Comparison of ENCODE assay signal across 15 cellular contexts in genomic region chr11:27228891-27229290, GRCh38.
"Had no signal": no experiment of that assay in that cellular context is flagged by ENCODE, and none has a peak within 500 bp of the region (broad histone marks: within the 10 kb centered on the region; RNA-seq: fewer than 3 reads in every experiment).

No MANE protein-coding gene starts in this region.

- H3K4me3 Mint-ChIP-seq: activated CD4-positive, alpha-beta T cell treated with anti-CD3 and anti-CD28 coated beads, Interleukin-2, amount 10 ng/mL, durations not matched to agents 7 days and 5 days; activated naive CD8-positive, alpha-beta T cell treated with anti-CD3 and anti-CD28 coated beads, Interleukin-2, amount 10 ng/mL, durations not matched to agents 7 days and 5 days; naive B cell; stimulated activated naive CD8-positive, alpha-beta T cell treated with anti-CD3 and anti-CD28 coated beads, Interleukin-15, amount 100 ng/mL, for 72 hours had no signal

- H3K9me3 ChIP-seq: heart left ventricle, lower lobe of right lung, right lobe of liver, spleen, upper lobe of left lung had no signal

- H3K27ac ChIP-seq: brain microvascular endothelial cell, lower lobe of right lung, right lobe of liver, spleen, upper lobe of left lung had no signal

- H3K4me1 Mint-ChIP-seq: activated CD4-positive, alpha-beta T cell treated with anti-CD3 and anti-CD28 coated beads, Interleukin-2, amount 10 ng/mL, durations not matched to agents 7 days and 5 days; activated naive CD8-positive, alpha-beta T cell treated with anti-CD3 and anti-CD28 coated beads, Interleukin-2, amount 10 ng/mL, durations not matched to agents 7 days and 5 days; naive B cell; stimulated activated naive CD8-positive, alpha-beta T cell treated with anti-CD3 and anti-CD28 coated beads, Interleukin-15, amount 100 ng/mL, for 72 hours had no signal

- ATAC-seq: heart left ventricle; left cardiac atrium; lower lobe of right lung; right lobe of liver; stimulated activated naive CD8-positive, alpha-beta T cell treated with anti-CD3 and anti-CD28 coated beads, Interleukin-15, amount 100 ng/mL, for 72 hours had no signal

- H3K27me3 Mint-ChIP-seq: activated naive CD8-positive, alpha-beta T cell treated with anti-CD3 and anti-CD28 coated beads, Interleukin-2, amount 10 ng/mL, durations not matched to agents 7 days and 5 days had no signal

- H3K9me3 Mint-ChIP-seq: activated naive CD8-positive, alpha-beta T cell treated with anti-CD3 and anti-CD28 coated beads, Interleukin-2, amount 10 ng/mL, durations not matched to agents 7 days and 5 days; stimulated activated naive CD8-positive, alpha-beta T cell treated with anti-CD3 and anti-CD28 coated beads, Interleukin-15, amount 100 ng/mL, for 72 hours had no signal

- FAIRE-seq: endothelial cell of umbilical vein had no signal

- H3K27ac Mint-ChIP-seq: activated CD4-positive, alpha-beta T cell treated with anti-CD3 and anti-CD28 coated beads, Interleukin-2, amount 10 ng/mL, durations not matched to agents 7 days and 5 days; activated naive CD8-positive, alpha-beta T cell treated with anti-CD3 and anti-CD28 coated beads, Interleukin-2, amount 10 ng/mL, durations not matched to agents 7 days and 5 days; naive B cell; stimulated activated naive CD8-positive, alpha-beta T cell treated with anti-CD3 and anti-CD28 coated beads, Interleukin-15, amount 100 ng/mL, for 72 hours had no signal

- H3K4me3 ChIP-seq: heart left ventricle, lower lobe of right lung, right lobe of liver, spleen, upper lobe of left lung had no signal

- H3K36me3 ChIP-seq: brain microvascular endothelial cell, heart left ventricle, lower lobe of right lung, right lobe of liver, spleen, upper lobe of left lung had no signal

- H3K36me3 Mint-ChIP-seq: activated naive CD8-positive, alpha-beta T cell treated with anti-CD3 and anti-CD28 coated beads, Interleukin-2, amount 10 ng/mL, durations not matched to agents 7 days and 5 days; naive B cell had no signal

- DNase-seq: activated CD4-positive, alpha-beta T cell treated with anti-CD3 and anti-CD28 coated beads, Interleukin-2, amount 10 ng/mL, durations not matched to agents 7 days and 5 days; activated CD8-positive, alpha-beta memory T cell treated with anti-CD3 and anti-CD28 coated beads for 24 hours; activated naive CD8-positive, alpha-beta T cell treated with anti-CD3 and anti-CD28 coated beads, Interleukin-2, amount 10 ng/mL, durations not matched to agents 7 days and 5 days; brain microvascular endothelial cell; effector CD8-positive, alpha-beta T cell; foreskin melanocyte; heart left ventricle; left cardiac atrium; lower lobe of right lung; naive B cell; right lobe of liver; spleen; stimulated activated naive CD8-positive, alpha-beta T cell treated with anti-CD3 and anti-CD28 coated beads, Interleukin-15, amount 100 ng/mL, for 72 hours; upper lobe of left lung had no signal

- H3K4me1 ChIP-seq: lower lobe of right lung, right lobe of liver, spleen, upper lobe of left lung had no signal

- H3K27me3 ChIP-seq: brain microvascular endothelial cell, heart left ventricle, right lobe of liver, spleen, upper lobe of left lung had no signal
